In genomic region chr15:62059108-62059817, GRCh38 we compare ENCODE assay signal across 8 cellular contexts. TPM values are rescaled to one million over a fixed set of nuclear protein-coding genes. Genes with fewer than 3 reads are reported as not detected.
DNase-seq lines count a peak whose midpoint lies in the region; ATAC-seq and TF ChIP-seq lines count a peak whose summit lies in the region.

No MANE protein-coding gene starts in this region.

- intact Hi-C loops in CD4-positive, alpha-beta T cell (cut with DNase I, micrococcal nuclease): loop anchor here in 1 of 2 experiments (1.0 kb wide), 1 partner anchor 8 kb away; no protein-coding TSS in a partner anchor
- intact Hi-C loops in body of pancreas (cut with DNase I): no loop called here

- H3K9me3 ChIP-seq in CD4-positive, alpha-beta T cell (ENCODE audit: control insufficient read depth, low read length): no peaks in the 10 kb centered on the region
- H3K9me3 ChIP-seq in body of pancreas: no peaks in the 10 kb centered on the region

- POLR2A ChIA-PET in CD4-positive, alpha-beta T cell (lab: Charles Lee): interaction anchor here (1.0 to 1.7 kb wide), 7 partner anchors 10 to 141 kb away, joined by 3 to 6 read pairs (median 4); no protein-coding TSS in a partner anchor

- TF ChIP-seq CTCF in CD4-positive, alpha-beta T cell (IDR thresholded peaks at IDR 0.05): peak; percentile 16
- TF ChIP-seq CTCF in LNCAP (IDR thresholded peaks at IDR 0.05) (0 out of 2 replicates have a peak, but pooled peaks have one; percentile 7), body of pancreas (IDR thresholded peaks at IDR 0.05) (peak in 1 of 7 experiments; percentile 12), GM20000 (IDR thresholded peaks at IDR 0.05; ENCODE audit: extremely low read depth, missing control alignments) (no peak)

- H3K27me3 ChIP-seq in CD4-positive, alpha-beta T cell (ENCODE audit: control insufficient read depth, insufficient read depth, low read length): no peaks in the 10 kb centered on the region
- no peaks in the 10 kb centered on the region for H3K27me3 ChIP-seq in body of pancreas

- H3K36me3 Mint-ChIP-seq in CD4-positive, alpha-beta T cell (ENCODE audit: low read depth): peaks cover 27% of the 10 kb centered on the region
- peaks cover 2% of the 10 kb centered on the region for H3K36me3 Mint-ChIP-seq in memory B cell

- peaks cover 37% of the 10 kb centered on the region for H3K4me1 ChIP-seq in body of pancreas

- H3K36me3 ChIP-seq in body of pancreas (replicated peaks in 1 of 2; ENCODE audit: insufficient read depth in 1 of 2, low read depth in 2 of 2): no peaks in the 10 kb centered on the region

- H3K27ac Mint-ChIP-seq in CD4-positive, alpha-beta T cell: peak overlapping the region; percentile 88
- peak overlapping the region; percentile 100 for H3K27ac Mint-ChIP-seq in memory B cell

- H3K9me3 Mint-ChIP-seq in CD4-positive, alpha-beta T cell: no peaks in the 10 kb centered on the region
- no peaks in the 10 kb centered on the region for H3K9me3 Mint-ChIP-seq in memory B cell

- peak overlapping the region; percentile 77 to 85 for H3K4me3 ChIP-seq in body of pancreas

- DNase-seq in CD4-positive, alpha-beta T cell: no peak
- DNase-seq in body of pancreas: no peak
- DNase-seq in memory B cell (ENCODE audit: low spot score in 2 of 2): no peak
- no peak for DNase-seq in cerebellum (ENCODE audit: low spot score)
- DNase-seq in NCI-H1694 (lab: John Stamatoyannopoulos, UW): no peak
- DNase-seq in GM20000 (ENCODE audit: low spot score): no peak

- H3K27me3 Mint-ChIP-seq in CD4-positive, alpha-beta T cell: no peaks in the 10 kb centered on the region
- H3K27me3 Mint-ChIP-seq in memory B cell: no peaks in the 10 kb centered on the region

- ATAC-seq in CD4-positive, alpha-beta T cell (ENCODE audit: poor library complexity): no peak
- ATAC-seq in body of pancreas (no peak), memory B cell (ENCODE audit: low read depth) (no peak), HG02970 (IDR thresholded peaks at IDR 0.05; ENCODE audit: low FRiP score, unreplicated experiment) (no peak)

- CTCF ChIA-PET in CD4-positive, alpha-beta T cell (lab: Charles Lee): interaction anchor here (1.3 to 2.0 kb wide), 2 partner anchors 8 to 13 kb away, joined by 10 to 13 read pairs; no protein-coding TSS in a partner anchor

- H3K4me1 Mint-ChIP-seq in CD4-positive, alpha-beta T cell (ENCODE audit: low read depth): peaks cover 62% of the 10 kb centered on the region
- peaks cover 15% of the 10 kb centered on the region for H3K4me1 Mint-ChIP-seq in memory B cell

- peak overlapping the region; percentile 84 for H3K27ac ChIP-seq in CD4-positive, alpha-beta T cell (ENCODE audit: low read depth, low read length)
- H3K27ac ChIP-seq in body of pancreas: peak overlapping the region in 3 of 4 donors; percentile 90 to 96 (median 93)

- no peak for TF ChIP-seq POLR2A in body of pancreas (IDR thresholded peaks at IDR 0.05)

- peak overlapping the region; percentile 92 for H3K4me3 Mint-ChIP-seq in CD4-positive, alpha-beta T cell
- H3K4me3 Mint-ChIP-seq in memory B cell: peak overlapping the region; percentile 100

- WGBS in body of pancreas, 2 donors: 3% methylated on average over 13 of the region's 13 CpGs

RNA-seq across cellular contexts. Expression of gene VPS13C, which starts 1.0 kb away (rescaled TPM):
- 10 to 100 TPM; 69.7 to 73.2 TPM for total RNA-seq in CD4-positive, alpha-beta T cell
- 10 to 100 TPM; 67.2 to 68.6 TPM for total RNA-seq in body of pancreas
- 150 TPM for total RNA-seq in cerebellum

RNA-seq across cellular contexts. Expression of gene C2CD4A, which starts 7.5 kb away (rescaled TPM):
- total RNA-seq in CD4-positive, alpha-beta T cell: under 1 TPM; 0.19 to 0.34 TPM
- total RNA-seq in body of pancreas: 1 to 10 TPM; 1.6 to 2.1 TPM
- total RNA-seq in cerebellum: 0.73 TPM
